20 cellular contexts compared by ENCODE assay signal in the genomic region with DNA sequence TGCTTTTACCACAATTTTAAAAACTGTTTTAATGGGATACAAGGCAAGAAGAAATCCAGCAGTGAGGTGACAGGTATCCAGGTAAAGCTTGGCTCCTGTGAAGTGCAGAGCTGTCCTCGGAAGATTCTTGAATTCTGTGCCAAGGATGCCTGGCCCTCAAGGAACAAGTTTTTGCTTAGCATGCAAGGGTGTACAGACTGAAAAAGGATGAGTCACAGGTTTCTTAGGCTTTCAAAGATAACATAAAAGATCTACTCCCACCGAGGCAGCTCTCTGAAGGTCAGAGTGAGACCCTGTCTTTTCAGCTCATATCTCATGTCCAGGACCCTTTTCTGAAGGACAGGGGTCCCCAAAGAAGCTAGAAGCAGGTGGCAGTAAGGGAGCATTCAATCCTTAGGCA.
"Had no signal": no experiment of that assay in that cellular context is flagged by ENCODE, and none has a peak within 500 bp of the region (broad histone marks: within the 10 kb centered on the region; RNA-seq: fewer than 3 reads in every experiment).

No MANE protein-coding gene starts in this region.

- H3K27me3 ChIP-seq: cardiac muscle cell, neutrophil had no signal

- H3K27ac Mint-ChIP-seq: activated CD4-positive, alpha-beta T cell treated with anti-CD3 and anti-CD28 coated beads, Interleukin-2, amount 10 ng/mL, durations not matched to agents 24 days and 14 days; activated naive CD4-positive, alpha-beta T cell treated with anti-CD3 and anti-CD28 coated beads, Interleukin-2, amount 10 ng/mL, durations not matched to agents 7 days and 5 days; activated T-helper 17 cell treated with anti-CD3 and anti-CD28 coated beads, Interleukin-2, amount 50 U/mL, for 72 hours; naive thymus-derived CD4-positive, alpha-beta T cell; stimulated activated memory B cell treated with anti-CD40 and anti-IgM and Interleukin-4, amounts not matched to agents 10 μg/mL and 1 μg/mL and 100 μg/mL, for 72 hours; type B pancreatic cell had no signal

- DNase-seq: activated CD4-positive, alpha-beta T cell treated with anti-CD3 and anti-CD28 coated beads, Interleukin-2, amount 10 ng/mL, durations not matched to agents 24 days and 14 days; activated naive CD4-positive, alpha-beta T cell treated with anti-CD3 and anti-CD28 coated beads, Interleukin-2, amount 10 ng/mL, durations not matched to agents 7 days and 5 days; activated T-cell treated with anti-CD3 and anti-CD28 coated beads for 4 hours; amniotic stem cell; cortex of kidney; effector CD8-positive, alpha-beta T cell; hypothalamus; immature natural killer cell; left colon; naive thymus-derived CD4-positive, alpha-beta T cell; right cardiac atrium; small intestine; substantia nigra had no signal

- H3K4me1 Mint-ChIP-seq: activated naive CD4-positive, alpha-beta T cell treated with anti-CD3 and anti-CD28 coated beads, Interleukin-2, amount 10 ng/mL, durations not matched to agents 7 days and 5 days had no signal

- H3K4me3 Mint-ChIP-seq: activated CD4-positive, alpha-beta T cell treated with anti-CD3 and anti-CD28 coated beads, Interleukin-2, amount 10 ng/mL, durations not matched to agents 24 days and 14 days; activated naive CD4-positive, alpha-beta T cell treated with anti-CD3 and anti-CD28 coated beads, Interleukin-2, amount 10 ng/mL, durations not matched to agents 7 days and 5 days; activated T-helper 17 cell treated with anti-CD3 and anti-CD28 coated beads, Interleukin-2, amount 50 U/mL, for 72 hours; immature natural killer cell; naive thymus-derived CD4-positive, alpha-beta T cell; stimulated activated memory B cell treated with anti-CD40 and anti-IgM and Interleukin-4, amounts not matched to agents 10 μg/mL and 1 μg/mL and 100 μg/mL, for 72 hours; type B pancreatic cell had no signal

- H3K27me3 Mint-ChIP-seq: activated CD4-positive, alpha-beta T cell treated with anti-CD3 and anti-CD28 coated beads, Interleukin-2, amount 10 ng/mL, durations not matched to agents 24 days and 14 days; activated naive CD4-positive, alpha-beta T cell treated with anti-CD3 and anti-CD28 coated beads, Interleukin-2, amount 10 ng/mL, durations not matched to agents 7 days and 5 days; activated T-helper 17 cell treated with anti-CD3 and anti-CD28 coated beads, Interleukin-2, amount 50 U/mL, for 72 hours; naive thymus-derived CD4-positive, alpha-beta T cell; stimulated activated memory B cell treated with anti-CD40 and anti-IgM and Interleukin-4, amounts not matched to agents 10 μg/mL and 1 μg/mL and 100 μg/mL, for 72 hours; type B pancreatic cell had no signal

- H3K9me3 Mint-ChIP-seq: activated CD4-positive, alpha-beta T cell treated with anti-CD3 and anti-CD28 coated beads, Interleukin-2, amount 10 ng/mL, durations not matched to agents 24 days and 14 days; activated T-helper 17 cell treated with anti-CD3 and anti-CD28 coated beads, Interleukin-2, amount 50 U/mL, for 72 hours; type B pancreatic cell had no signal

- H3K4me3 ChIP-seq: cardiac muscle cell, lung had no signal

- H3K27ac ChIP-seq: cardiac muscle cell, epithelial cell of prostate, neutrophil had no signal

- ATAC-seq: activated T-helper 17 cell treated with anti-CD3 and anti-CD28 coated beads, Interleukin-2, amount 50 U/mL, for 72 hours; left colon; naive thymus-derived CD4-positive, alpha-beta T cell; right cardiac atrium; stimulated activated memory B cell treated with anti-CD40 and anti-IgM and Interleukin-4, amounts not matched to agents 10 μg/mL and 1 μg/mL and 100 μg/mL, for 72 hours had no signal

- H3K9me3 ChIP-seq: neutrophil had no signal
